ENCODE assay signal across 2 cellular contexts in the genomic region with DNA sequence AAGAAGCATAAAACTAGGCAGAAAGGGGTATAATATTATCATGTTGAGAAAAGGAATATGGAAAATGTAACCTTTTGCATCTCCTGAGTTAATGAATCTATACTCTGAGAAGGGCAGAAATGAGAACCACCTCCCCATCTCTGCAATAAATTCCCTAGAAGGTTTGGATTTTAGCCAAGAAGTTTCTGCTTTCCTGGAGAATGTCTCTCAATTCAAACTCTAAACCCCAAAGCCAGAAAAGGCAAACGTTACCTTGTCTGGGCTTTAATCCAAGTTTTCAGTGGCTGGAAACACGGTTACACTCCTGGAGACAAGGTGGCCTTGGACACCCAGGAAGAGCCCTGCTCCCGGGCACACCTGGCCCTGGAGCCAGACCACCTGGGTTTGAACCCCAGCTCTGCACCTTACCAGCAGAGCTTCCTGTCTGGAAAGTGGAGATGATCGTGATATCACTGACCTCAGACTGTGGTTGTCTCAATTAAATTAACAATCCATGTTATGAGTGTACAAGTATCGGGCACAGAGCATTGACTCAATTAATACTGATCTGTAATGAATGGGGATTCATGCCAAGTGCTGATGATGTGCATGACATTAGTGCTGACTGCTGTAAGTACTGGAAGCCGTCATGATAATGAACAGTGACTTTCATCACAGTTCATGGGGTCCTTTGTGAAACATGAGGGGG. TPM values are rescaled to one million over a fixed set of nuclear protein-coding genes. Genes with fewer than 3 reads are reported as not detected.
"Had no signal": no experiment of that assay in that cellular context is flagged by ENCODE, and none has a peak within 500 bp of the region (broad histone marks: within the 10 kb centered on the region; RNA-seq: fewer than 3 reads in every experiment).

No MANE protein-coding gene starts in this region.

RNA-seq across cellular contexts. Expression of gene CD177, which starts 14.1 kb away (rescaled TPM):
- total RNA-seq: mesothelial cell of epicardium; natural killer cell treated with Interleukin-12 subunit alpha and Interleukin-12 subunit beta and Interleukin-15 and Interleukin-18, amount 100 ng/mL, for 72 hours had no signal
